In the genomic region with DNA sequence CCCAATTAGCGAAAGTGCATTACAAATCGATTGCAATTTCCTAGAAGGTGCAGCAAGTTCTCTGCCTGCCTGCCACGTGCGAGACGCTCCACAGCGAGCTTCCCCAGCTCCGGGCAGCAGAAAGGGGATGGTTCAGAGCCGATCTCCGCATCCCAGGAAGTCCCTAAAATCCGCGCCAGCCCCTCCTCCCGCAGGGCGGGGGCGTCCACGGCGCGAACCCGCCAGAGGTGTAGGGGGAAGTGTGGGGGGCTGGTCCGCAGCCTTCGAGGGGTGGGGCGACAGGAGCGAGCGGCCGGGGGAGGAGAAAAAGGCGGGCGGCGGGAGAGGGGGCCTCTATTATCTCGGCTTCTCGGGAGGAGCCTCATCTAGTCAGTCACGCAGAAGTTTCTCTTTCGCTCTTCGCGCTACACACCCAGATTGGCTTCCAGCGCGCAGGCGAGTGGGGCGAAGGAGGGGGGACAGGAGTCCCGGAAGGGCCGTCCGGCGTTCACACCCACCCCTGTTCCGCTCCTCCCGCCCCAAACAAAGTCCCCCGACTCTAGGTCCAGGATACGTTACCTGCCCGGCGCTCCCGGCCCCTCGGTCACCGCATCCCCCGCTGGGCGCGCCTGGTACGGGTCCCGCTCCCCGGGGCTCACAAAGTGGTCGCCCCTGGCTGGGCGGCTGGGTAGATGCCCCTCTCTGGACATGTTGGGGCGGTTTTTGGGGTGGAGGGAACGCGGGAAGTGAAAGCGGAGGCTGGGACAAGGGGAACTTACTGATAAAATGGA, we compare ENCODE assay signal across 8 cellular contexts. TPM values are rescaled to one million over a fixed set of nuclear protein-coding genes. Genes with fewer than 3 reads are reported as not detected.
DNase-seq lines count a peak whose midpoint lies in the region; ATAC-seq and TF ChIP-seq lines count a peak whose summit lies in the region.

No MANE protein-coding gene starts in this region.

- H3K4me1 ChIP-seq in HUES64 (ENCODE audit: insufficient read depth, low read length) (peaks cover 26% of the 10 kb centered on the region), muscle layer of colon (ENCODE audit: insufficient read depth, low read length) (no peaks in the 10 kb centered on the region)

- no peaks in the 10 kb centered on the region for H3K9me3 ChIP-seq in HUES64 (ENCODE audit: insufficient read depth, low read depth, low read length)
- H3K9me3 ChIP-seq in muscle layer of colon (ENCODE audit: low read length), result no peaks in the 10 kb centered on the region

- peak overlapping the region; percentile 70 for H3K4me3 ChIP-seq in HUES64 (ENCODE audit: low read length)
- H3K4me3 ChIP-seq in muscle layer of colon (ENCODE audit: low read depth in 1 of 2, low read length in 2 of 2), result peak overlapping the region; percentile 76 to 87

- peak; percentile 95 for DNase-seq in DMS 273 (lab: John Stamatoyannopoulos, UW; ENCODE audit: unreplicated experiment)
- peak; percentile 97 for DNase-seq in OCI-M1 (lab: John Stamatoyannopoulos, UW)
- peak; percentile 91 for DNase-seq in activated T-cell treated with anti-CD3 and anti-CD28 coated beads, Interleukin-2, amount 50 U/mL, for 1 hour
- DNase-seq in erythroblast (lab: John Stamatoyannopoulos, UW), result peak; percentile 95 to 96
- DNase-seq in stimulated activated CD8-positive, alpha-beta memory T cell treated with anti-CD3 and anti-CD28 coated beads, Interleukin-7, amount 100 ng/mL, for 4 hours (ENCODE audit: low read depth in 2 of 2), result peak; percentile 87 to 90

- no peaks in the 10 kb centered on the region for H3K36me3 ChIP-seq in HUES64 (ENCODE audit: insufficient read depth, low read length)
- no peaks in the 10 kb centered on the region for H3K36me3 ChIP-seq in muscle layer of colon (ENCODE audit: insufficient read depth, low read length)

- H3K27me3 ChIP-seq in HUES64 (ENCODE audit: insufficient read depth, low read length) (peaks cover 24% of the 10 kb centered on the region), muscle layer of colon (ENCODE audit: control insufficient read depth in 1 of 2, insufficient read depth in 2 of 2, low read length in 2 of 2) (no peaks in the 10 kb centered on the region)

- ATAC-seq in GM21526 (IDR thresholded peaks at IDR 0.05; ENCODE audit: low FRiP score, unreplicated experiment), result peak; percentile 84

- peak; percentile 81 for TF ChIP-seq POLR2A in erythroblast (IDR thresholded peaks at IDR 0.05; ENCODE audit: low read length)

- under 1% methylated on average over 62 of the region's 62 CpGs for whole genome bisulfite sequencing in HUES64

- H3K27ac ChIP-seq in HUES64 (ENCODE audit: low read depth, low read length) (peak overlapping the region; percentile 94), muscle layer of colon (ENCODE audit: low read depth, low read length) (peak overlapping the region; percentile 100)

- peak overlapping the region; percentile 89 for H3K9ac ChIP-seq in HUES64 (ENCODE audit: low read depth, low read length)
- peak overlapping the region; percentile 94 for H3K9ac ChIP-seq in muscle layer of colon (ENCODE audit: low read length)

RNA-seq across cellular contexts. Expression of gene NR4A2, which starts 9.1 kb away (rescaled TPM):
- polyA plus RNA-seq in HUES64 (2013, experiment 1 of 2), result 1.0 TPM
- polyA plus RNA-seq in HUES64 (2013, experiment 2 of 2), result 1.3 TPM

Comparison
In these comparisons a context has a peak if more than half of its experiments do, and no peak if none do; other contexts are left out.
1. Peak in every context shown above with its lines: DNase-seq, ATAC-seq, H3K4me3 ChIP-seq and H3K27ac ChIP-seq.